Comparison of ENCODE assay signal across 8 cellular contexts in genomic region chr19:4909897-4910593, GRCh38. TPM values are rescaled to one million over a fixed set of nuclear protein-coding genes. Genes with fewer than 3 reads are reported as not detected.
A peak's percentile ranks its signal among the peaks of the same experiment; 100 is the strongest.
DNase-seq lines count a peak whose midpoint lies in the region; TF ChIP-seq lines count a peak whose summit lies in the region.

No MANE protein-coding gene starts in this region.

- WGBS in SK-N-SH (ENCODE audit: low lambda C conversion rate), result 1% methylated on average over 16 of the region's 85 CpGs

- H3F3A ChIP-seq in SK-N-SH (replicated peaks; ENCODE audit: insufficient read depth), result peaks cover 41% of the 10 kb centered on the region

- H3K9me2 ChIP-seq in SK-N-SH, result no peaks in the 10 kb centered on the region

- peak overlapping the region; percentile 62 to 82 for H3K4me3 ChIP-seq in SK-N-SH (ENCODE audit: low read depth in 2 of 2, low read length in 1 of 2)

- H3K9ac ChIP-seq in SK-N-SH, result peak overlapping the region; percentile 87

- peaks cover 5% of the 10 kb centered on the region for H3K27me3 Mint-ChIP-seq in HFFc6 (ENCODE audit: insufficient read depth)

- no peak for TF ChIP-seq EP300 in SK-N-SH (IDR thresholded peaks at IDR 0.05; ENCODE audit: borderline replicate concordance in 1 of 2, low read depth in 1 of 2, low read length in 1 of 2)

- peaks cover 14% of the 10 kb centered on the region; the same call in 1 of the 2 replicates for H4K20me1 ChIP-seq in SK-N-SH (ENCODE audit: insufficient read depth)

- H2AFZ ChIP-seq in SK-N-SH (ENCODE audit: low read depth), result peak overlapping the region; percentile 90

- H3K27me3 ChIP-seq in SK-N-SH (ENCODE audit: insufficient read depth), result no peaks in the 10 kb centered on the region

- CTCF ChIA-PET in SK-N-SH (lab: Yijun Ruan, JAX), result interaction anchor here (1.4 to 7.6 kb wide), 4 partner anchors 22 to 58 kb away, joined by 5 to 121 read pairs (median 10); partner anchors contain the start of gene PLIN3

- peak overlapping the region; percentile 97 for H3K27ac Mint-ChIP-seq in HFFc6

- POLR2A ChIA-PET in SK-N-SH (lab: Yijun Ruan, JAX), result no interaction called here

- H3K4me3 Mint-ChIP-seq in HFFc6, result peak overlapping the region; percentile 90

- H3K4me2 ChIP-seq in SK-N-SH, result peak overlapping the region; percentile 81

- H3K9me3 Mint-ChIP-seq in HFFc6, result no peaks in the 10 kb centered on the region

- H3K4me1 ChIP-seq in SK-N-SH (ENCODE audit: control insufficient read depth in 1 of 2, insufficient read depth in 2 of 2, low read depth in 1 of 2, low read length in 1 of 2), result peaks cover 27 to 31% of the 10 kb centered on the region in 2 experiments; a peak in 3 of 4 replicates

- H3K4me1 Mint-ChIP-seq in HFFc6 (ENCODE audit: low read depth), result peaks cover 41% of the 10 kb centered on the region

- no peak for TF ChIP-seq RAD21 in SK-N-SH (IDR thresholded peaks at IDR 0.05; ENCODE audit: low read length)

- H3K27ac ChIP-seq in SK-N-SH (ENCODE audit: low read depth in 2 of 2, low read length in 1 of 2), result peak overlapping the region; percentile 81 to 84

- DNase-seq in EL, result peak; percentile 94
- DNase-seq in HFFc6, result peak; percentile 79
- peak; percentile 94 for DNase-seq in NCI-H1105 (lab: John Stamatoyannopoulos, UW)
- peak; percentile 99 for DNase-seq in SK-N-SH
- peak; percentile 97 for DNase-seq in activated naive CD4-positive, alpha-beta T cell treated with anti-CD3 and anti-CD28 coated beads, Interleukin-2, amount 50 U/mL, for 16 hours
- peak; percentile 94 for DNase-seq in glomerular visceral epithelial cell (ENCODE audit: extremely low spot score)
- DNase-seq in occipital lobe (lab: John Stamatoyannopoulos, UW), result peak; percentile 82
- peak; percentile 88 for DNase-seq in superior temporal gyrus (ENCODE audit: extremely low spot score)

- peaks cover 19% of the 10 kb centered on the region for H3K36me3 Mint-ChIP-seq in HFFc6 (ENCODE audit: low read depth)

- TF ChIP-seq CTCF in HFFc6 (IDR thresholded peaks at IDR 0.05), result no peak
- TF ChIP-seq CTCF in SK-N-SH (IDR thresholded peaks at IDR 0.05), result no peak

- peaks cover 47% of the 10 kb centered on the region for H3K79me2 ChIP-seq in SK-N-SH (ENCODE audit: insufficient read depth)

- peaks cover 0 to 9% of the 10 kb centered on the region in 2 experiments for H3K36me3 ChIP-seq in SK-N-SH (replicated peaks in 1 of 2; ENCODE audit: control insufficient read depth in 1 of 2, insufficient read depth in 2 of 2, low read length in 1 of 2)

- no peaks in the 10 kb centered on the region for H3K9me3 ChIP-seq in SK-N-SH

TF ChIP-seq in SK-N-SH, 30 proteins besides CTCF, POLR2A, EP300 and RAD21:
- no peak for TF ChIP-seq TCF12 (IDR thresholded peaks at IDR 0.05)
- TF ChIP-seq, protein P1, sequence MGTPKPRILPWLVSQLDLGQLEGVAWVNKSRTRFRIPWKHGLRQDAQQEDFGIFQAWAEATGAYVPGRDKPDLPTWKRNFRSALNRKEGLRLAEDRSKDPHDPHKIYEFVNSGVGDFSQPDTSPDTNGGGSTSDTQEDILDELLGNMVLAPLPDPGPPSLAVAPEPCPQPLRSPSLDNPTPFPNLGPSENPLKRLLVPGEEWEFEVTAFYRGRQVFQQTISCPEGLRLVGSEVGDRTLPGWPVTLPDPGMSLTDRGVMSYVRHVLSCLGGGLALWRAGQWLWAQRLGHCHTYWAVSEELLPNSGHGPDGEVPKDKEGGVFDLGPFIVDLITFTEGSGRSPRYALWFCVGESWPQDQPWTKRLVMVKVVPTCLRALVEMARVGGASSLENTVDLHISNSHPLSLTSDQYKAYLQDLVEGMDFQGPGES (IDR thresholded peaks at IDR 0.05; ENCODE audit: low read depth, low read length), result no peak; the same call in 1 of the 2 replicates
- TF ChIP-seq SMC3 (IDR thresholded peaks at IDR 0.05; ENCODE audit: low read depth, low read length), result no peak
- no peak for TF ChIP-seq GABPA (IDR thresholded peaks at IDR 0.05; ENCODE audit: low read depth)
- TF ChIP-seq MXI1 (IDR thresholded peaks at IDR 0.05; ENCODE audit: low read depth, low read length), result peak; percentile 93
- no peak for TF ChIP-seq RCOR1 (IDR thresholded peaks at IDR 0.05; ENCODE audit: low read length)
- peak; percentile 80; the same call in 1 of the 2 replicates for TF ChIP-seq SIN3A (IDR thresholded peaks at IDR 0.05; ENCODE audit: borderline replicate concordance, low read depth, low read length)
- TF ChIP-seq NRF1 (IDR thresholded peaks at IDR 0.05; ENCODE audit: low read depth, low read length), result peak; percentile 77
- no peak for TF ChIP-seq POLR2AphosphoS5 (IDR thresholded peaks at IDR 0.05; ENCODE audit: low read depth, low read length)
- TF ChIP-seq, protein P2, sequence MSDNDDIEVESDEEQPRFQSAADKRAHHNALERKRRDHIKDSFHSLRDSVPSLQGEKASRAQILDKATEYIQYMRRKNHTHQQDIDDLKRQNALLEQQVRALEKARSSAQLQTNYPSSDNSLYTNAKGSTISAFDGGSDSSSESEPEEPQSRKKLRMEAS (IDR thresholded peaks at IDR 0.05; ENCODE audit: low read depth), result no peak; the same call in 1 of the 2 replicates
- peak; percentile 58; the same call in 1 of the 2 replicates for TF ChIP-seq FOXM1 (IDR thresholded peaks at IDR 0.05; ENCODE audit: low read depth)
- no peak for TF ChIP-seq FOSL2 (IDR thresholded peaks at IDR 0.05; ENCODE audit: borderline replicate concordance, low read depth)
- peak; percentile 75 for TF ChIP-seq CHD2 (IDR thresholded peaks at IDR 0.05; ENCODE audit: low read length, partially characterized antibody)
- TF ChIP-seq TAF1 (IDR thresholded peaks at IDR 0.05; ENCODE audit: borderline replicate concordance, low read depth, low read length), result no peak; the same call in 1 of the 2 replicates
- TF ChIP-seq MEF2A (IDR thresholded peaks at IDR 0.05; ENCODE audit: borderline replicate concordance, low read depth), result no peak

RNA-seq across cellular contexts. Expression of gene UHRF1, which starts 0.7 kb away (rescaled TPM):
- 10 to 100 TPM; 41.9 to 74.1 (median 70.1) TPM for total RNA-seq in HFFc6 (2021; fragmentation: NEBNext Ultra II Directional; extraction: Animal tissue kit (Norgen Biotek cat#: 25700))
- polyA plus RNA-seq in SK-N-SH (2012; rRNA removed), result 23.9 and 43.4 TPM in 2 replicates
- 22.9 and 34.0 TPM in 2 replicates for polyA plus RNA-seq in SK-N-SH (2012; cell fraction: cytosol; rRNA removed)
- 57.4 and 61.6 TPM in 2 replicates for polyA plus RNA-seq in SK-N-SH (2012; cell fraction: nucleus; rRNA removed)
- 8.3 TPM for total RNA-seq in occipital lobe

RNA-seq across cellular contexts. Expression of gene ARRDC5, which starts 7.3 kb away (rescaled TPM):
- not detected for total RNA-seq in HFFc6 (2021; fragmentation: NEBNext Ultra II Directional; extraction: Animal tissue kit (Norgen Biotek cat#: 25700))
- polyA plus RNA-seq in SK-N-SH (2012; rRNA removed), result not detected in 2 replicates
- not detected in 2 replicates for polyA plus RNA-seq in SK-N-SH (2012; cell fraction: cytosol; rRNA removed)
- polyA plus RNA-seq in SK-N-SH (2012; cell fraction: nucleus; rRNA removed), result 0.04 TPM in 1 of 2 replicates, not detected in the other
- total RNA-seq in occipital lobe, result not detected

RNA-seq across cellular contexts. Expression of gene PLIN3, which starts 42.6 kb away (rescaled TPM):
- 100 to 1,000 TPM; 250 to 300 (median 266) TPM for total RNA-seq in HFFc6 (2021; fragmentation: NEBNext Ultra II Directional; extraction: Animal tissue kit (Norgen Biotek cat#: 25700))
- 129 and 136 TPM in 2 replicates for polyA plus RNA-seq in SK-N-SH (2012; rRNA removed)
- 55.6 and 96.3 TPM in 2 replicates for polyA plus RNA-seq in SK-N-SH (2012; cell fraction: cytosol; rRNA removed)
- 67.5 and 82.1 TPM in 2 replicates for polyA plus RNA-seq in SK-N-SH (2012; cell fraction: nucleus; rRNA removed)
- 12.8 TPM for total RNA-seq in occipital lobe

RNA-seq across cellular contexts. Expression of gene KDM4B, which starts 58.9 kb away (rescaled TPM):
- total RNA-seq in HFFc6 (2021; fragmentation: NEBNext Ultra II Directional; extraction: Animal tissue kit (Norgen Biotek cat#: 25700)), result 10 to 100 TPM; 17.0 to 27.2 (median 20.3) TPM
- 10.0 and 12.2 TPM in 2 replicates for polyA plus RNA-seq in SK-N-SH (2012; rRNA removed)
- polyA plus RNA-seq in SK-N-SH (2012; cell fraction: cytosol; rRNA removed), result 4.2 and 6.7 TPM in 2 replicates
- 32.4 and 32.9 TPM in 2 replicates for polyA plus RNA-seq in SK-N-SH (2012; cell fraction: nucleus; rRNA removed)
- total RNA-seq in occipital lobe, result 30.9 TPM

Comparison
In these comparisons a context has a peak if more than half of its experiments do, and no peak if none do; other contexts are left out.
1. Peak in every context shown above with its lines: DNase-seq, H3K4me3 ChIP-seq and H3K27ac ChIP-seq.
2. RNA of gene PLIN3, which starts 42.6 kb away (total RNA-seq): 250 to 300 TPM in HFFc6; 12.8 TPM in occipital lobe (single experiment); every median in the first group is over 10 times any median in the second.